ENCODE assay signal across 18 cellular contexts in genomic region chr1:245680395-245680794, GRCh38.
A peak's percentile ranks its signal among the peaks of the same experiment; 100 is the strongest.
DNase-seq lines count a peak whose midpoint lies in the region; ATAC-seq and TF ChIP-seq lines count a peak whose summit lies in the region.
"Had no signal": no experiment of that assay in that cellular context is flagged by ENCODE, and none has a peak within 500 bp of the region (broad histone marks: within the 10 kb centered on the region; RNA-seq: fewer than 3 reads in every experiment).

No MANE protein-coding gene starts in this region.

- peaks cover 19% of the 10 kb centered on the region for H3K4me1 ChIP-seq in cardiac muscle cell (ENCODE audit: low read depth)
- peaks cover 0 to 14% (median 6%) of the 10 kb centered on the region in 12 donors for H3K4me1 ChIP-seq in heart left ventricle
- no peaks in the 10 kb centered on the region for H3K4me1 ChIP-seq in PC-9 (replicated peaks; ENCODE audit: insufficient read depth)
- H3K4me1 ChIP-seq in mammary epithelial cell (ENCODE audit: insufficient read depth, low read length), result no peaks in the 10 kb centered on the region

- H3K9me2 ChIP-seq in neural cell (ENCODE audit: insufficient read depth, low read length), result no peaks in the 10 kb centered on the region
- no peaks in the 10 kb centered on the region for H3K9me2 ChIP-seq in PC-9 (ENCODE audit: insufficient read depth)

- no peaks in the 10 kb centered on the region for H4K20me1 ChIP-seq in neural cell (ENCODE audit: insufficient read depth)
- H4K20me1 ChIP-seq in PC-9 (ENCODE audit: insufficient read depth), result no peaks in the 10 kb centered on the region
- no peaks in the 10 kb centered on the region for H4K20me1 ChIP-seq in mammary epithelial cell (ENCODE audit: insufficient read depth, low read length)

- intact Hi-C loops in heart left ventricle (cut with DNase I), result loop anchor here in 3 of 10 donors (5.0 to 10.0 kb wide), 3 partner anchors 322 to 526 kb away; partner anchors contain the start of gene KIF26B (in 1 of the 3)
- intact Hi-C loops in PC-9 (cut with micrococcal nuclease; ENCODE audit: unreplicated experiment), result no loop called here
- intact Hi-C loops in mammary epithelial cell (cut with micrococcal nuclease), result no loop called here

- H3K4me1 Mint-ChIP-seq in type B pancreatic cell (ENCODE audit: unreplicated experiment), result peaks cover 24% of the 10 kb centered on the region

- in situ Hi-C loops in mammary epithelial cell (cut with MboI; ENCODE audit: low sequenced_read_pairs in 2 of 2), result no loop called here

- TF ChIP-seq RAD21 in neural cell (conservative IDR thresholded peaks at IDR 0.05), result no peak

- no peaks in the 10 kb centered on the region for H3K27me3 Mint-ChIP-seq in type B pancreatic cell

- no peak for TF ChIP-seq EP300 in neural cell (conservative IDR thresholded peaks at IDR 0.05; ENCODE audit: poor library complexity, severe bottlenecking)

- no peaks in the 10 kb centered on the region for H3K9me3 Mint-ChIP-seq in type B pancreatic cell
- H3K9me3 Mint-ChIP-seq: GM23338 had no signal

- dilution Hi-C loops in mammary epithelial cell (cut with HindIII; ENCODE audit: low sequenced_read_pairs), result no loop called here

- no peak overlapping the region for H3K4me3 Mint-ChIP-seq in type B pancreatic cell
- H3K4me3 Mint-ChIP-seq: GM23338 had no signal

- no peak for DNase-seq in cardiac muscle cell (ENCODE audit: low read depth in 1 of 2, low spot score in 1 of 2)
- DNase-seq in heart left ventricle, result no peak
- peak; percentile 34 for DNase-seq in type B pancreatic cell (ENCODE audit: extremely low spot score, unreplicated experiment)
- no peak for DNase-seq in PC-9
- no peak for DNase-seq in mammary epithelial cell
- no peak for DNase-seq in NCI-H1105 (lab: John Stamatoyannopoulos, UW)
- DNase-seq: DMS 273 treated with DMSO at 0.1 percent for 48 hours, EL, NCI-H1048, NCI-H146, NCI-H2081, NCI-H524, SHP77 had no signal

- H3K9ac ChIP-seq in neural cell (ENCODE audit: low read length) (no peak overlapping the region), mammary epithelial cell (ENCODE audit: insufficient read depth, low read length) (no peak overlapping the region)
- H3K9ac ChIP-seq: KMS-11 had no signal

- H3K4me2 ChIP-seq in neural cell (ENCODE audit: low read length) (no peak overlapping the region), PC-9 (no peak overlapping the region), mammary epithelial cell (ENCODE audit: insufficient read depth, low read depth, low read length) (no peak overlapping the region)
- H3K4me2 ChIP-seq: GM23338, KMS-11 had no signal

- H3K36me3 ChIP-seq in cardiac muscle cell, result peaks cover 20% of the 10 kb centered on the region
- H3K36me3 ChIP-seq in heart left ventricle, result no peaks in the 10 kb centered on the region
- no peaks in the 10 kb centered on the region for H3K36me3 ChIP-seq in neural cell (ENCODE audit: insufficient read depth, low read length)
- no peaks in the 10 kb centered on the region for H3K36me3 ChIP-seq in PC-9 (ENCODE audit: low read depth)
- no peaks in the 10 kb centered on the region for H3K36me3 ChIP-seq in mammary epithelial cell (ENCODE audit: insufficient read depth, low read length)

- H3K27ac Mint-ChIP-seq in type B pancreatic cell, result no peak overlapping the region
- H3K27ac Mint-ChIP-seq: GM23338 had no signal

- ATAC-seq in heart left ventricle, result no peak
- ATAC-seq: GM23338, HepG2 had no signal

- TF ChIP-seq CTCF in cardiac muscle cell (IDR thresholded peaks at IDR 0.05; ENCODE audit: low read depth, low read length) (no peak), heart left ventricle (IDR thresholded peaks at IDR 0.05) (no peak), neural cell (IDR thresholded peaks at IDR 0.05; ENCODE audit: poor library complexity, severe bottlenecking) (no peak), type B pancreatic cell (conservative IDR thresholded peaks at IDR 0.05) (no peak), PC-9 (conservative IDR thresholded peaks at IDR 0.05) (no peak), mammary epithelial cell (conservative IDR thresholded peaks at IDR 0.05 in 1 of 2, IDR thresholded peaks at IDR 0.05 in 1 of 2; ENCODE audit: extremely low read depth in 1 of 2, insufficient read depth in 1 of 2, low read depth in 1 of 2, low read length in 2 of 2) (no peak)

- no peak for TF ChIP-seq POLR2A in heart left ventricle (IDR thresholded peaks at IDR 0.05)

- H3K4me3 ChIP-seq in cardiac muscle cell (no peak overlapping the region), heart left ventricle (no peak overlapping the region), neural cell (ENCODE audit: low read length) (no peak overlapping the region), PC-9 (no peak overlapping the region), mammary epithelial cell (replicated peaks in 1 of 3; ENCODE audit: insufficient read depth in 1 of 3, low read depth in 2 of 3, low read length in 3 of 3) (no peak overlapping the region)
- H3K4me3 ChIP-seq: GM23338 had no signal

- 87 to 93% (median 89%) methylated on average over 14 of the region's 14 CpGs for WGBS in heart left ventricle, 4 donors
- 76% methylated on average over 14 of the region's 14 CpGs for whole genome bisulfite sequencing in mammary epithelial cell (ENCODE audit: low coverage, missing lambda C conversion rate)

- POLR2A ChIA-PET in PC-9 (lab: Charles Lee; ENCODE audit: unreplicated experiment), result no interaction called here

- H3F3A ChIP-seq in neural cell (ENCODE audit: insufficient read depth, low read length, poor library complexity, severe bottlenecking) (no peaks in the 10 kb centered on the region), PC-9 (ENCODE audit: insufficient read depth, low read depth) (no peaks in the 10 kb centered on the region)

- no peak overlapping the region for H2AFZ ChIP-seq in neural cell (ENCODE audit: low read depth, low read length)
- H2AFZ ChIP-seq in PC-9, result no peak overlapping the region
- H2AFZ ChIP-seq in mammary epithelial cell (ENCODE audit: low read depth, low read length), result no peak overlapping the region
- H2AFZ ChIP-seq: GM23338 had no signal

- H3K9me3 ChIP-seq in cardiac muscle cell (ENCODE audit: low read depth) (no peaks in the 10 kb centered on the region), heart left ventricle (no peaks in the 10 kb centered on the region), neural cell (ENCODE audit: low read length) (no peaks in the 10 kb centered on the region), PC-9 (ENCODE audit: insufficient read depth, low read depth) (no peaks in the 10 kb centered on the region), mammary epithelial cell (replicated peaks; ENCODE audit: insufficient read depth, low read length) (peaks cover 3% of the 10 kb centered on the region)

- H3K27ac ChIP-seq in cardiac muscle cell (peak overlapping the region; percentile 57), heart left ventricle (no peak overlapping the region), cingulate gyrus (ENCODE audit: low read depth, low read length) (peak overlapping the region; percentile 8), neural cell (ENCODE audit: low read length) (peak overlapping the region; percentile 19), PC-9 (no peak overlapping the region), mammary epithelial cell (ENCODE audit: insufficient read depth, low read depth, low read length) (no peak overlapping the region)
- H3K27ac ChIP-seq: KMS-11 had no signal

- CTCF ChIA-PET in PC-9 (lab: Charles Lee), result no interaction called here
- CTCF ChIA-PET in mammary epithelial cell (lab: Charles Lee; ENCODE audit: low non-redundant PET), result no interaction called here

- no peaks in the 10 kb centered on the region for H3K27me3 ChIP-seq in cardiac muscle cell
- no peaks in the 10 kb centered on the region for H3K27me3 ChIP-seq in heart left ventricle
- H3K27me3 ChIP-seq in neural cell (ENCODE audit: insufficient read depth, low read depth, low read length), result no peaks in the 10 kb centered on the region
- peaks cover 84% of the 10 kb centered on the region for H3K27me3 ChIP-seq in PC-9 (ENCODE audit: insufficient read depth, low read depth)
- no peaks in the 10 kb centered on the region for H3K27me3 ChIP-seq in mammary epithelial cell (ENCODE audit: insufficient read depth, low read length)

- peaks cover 5% of the 10 kb centered on the region for H3K36me3 Mint-ChIP-seq in type B pancreatic cell

- BruUV-seq in PC-9 (replicated peaks; lab: Mats Ljungman, UMichigan), result no TSS peak
- no TSS peak for BruUV-seq in mammary epithelial cell (replicated peaks; lab: Mats Ljungman, UMichigan)

- H3K79me2 ChIP-seq in neural cell (replicated peaks; ENCODE audit: insufficient read depth, low read length) (no peaks in the 10 kb centered on the region), PC-9 (ENCODE audit: low read depth) (no peaks in the 10 kb centered on the region), mammary epithelial cell (ENCODE audit: insufficient read depth, low read length) (no peaks in the 10 kb centered on the region)

TF ChIP-seq in neural cell, 6 proteins besides CTCF, POLR2A, EP300 and RAD21 (continues in another document):
- TF ChIP-seq MXI1 (conservative IDR thresholded peaks at IDR 0.05; ENCODE audit: poor library complexity, severe bottlenecking), result no peak
- TF ChIP-seq, protein P1, sequence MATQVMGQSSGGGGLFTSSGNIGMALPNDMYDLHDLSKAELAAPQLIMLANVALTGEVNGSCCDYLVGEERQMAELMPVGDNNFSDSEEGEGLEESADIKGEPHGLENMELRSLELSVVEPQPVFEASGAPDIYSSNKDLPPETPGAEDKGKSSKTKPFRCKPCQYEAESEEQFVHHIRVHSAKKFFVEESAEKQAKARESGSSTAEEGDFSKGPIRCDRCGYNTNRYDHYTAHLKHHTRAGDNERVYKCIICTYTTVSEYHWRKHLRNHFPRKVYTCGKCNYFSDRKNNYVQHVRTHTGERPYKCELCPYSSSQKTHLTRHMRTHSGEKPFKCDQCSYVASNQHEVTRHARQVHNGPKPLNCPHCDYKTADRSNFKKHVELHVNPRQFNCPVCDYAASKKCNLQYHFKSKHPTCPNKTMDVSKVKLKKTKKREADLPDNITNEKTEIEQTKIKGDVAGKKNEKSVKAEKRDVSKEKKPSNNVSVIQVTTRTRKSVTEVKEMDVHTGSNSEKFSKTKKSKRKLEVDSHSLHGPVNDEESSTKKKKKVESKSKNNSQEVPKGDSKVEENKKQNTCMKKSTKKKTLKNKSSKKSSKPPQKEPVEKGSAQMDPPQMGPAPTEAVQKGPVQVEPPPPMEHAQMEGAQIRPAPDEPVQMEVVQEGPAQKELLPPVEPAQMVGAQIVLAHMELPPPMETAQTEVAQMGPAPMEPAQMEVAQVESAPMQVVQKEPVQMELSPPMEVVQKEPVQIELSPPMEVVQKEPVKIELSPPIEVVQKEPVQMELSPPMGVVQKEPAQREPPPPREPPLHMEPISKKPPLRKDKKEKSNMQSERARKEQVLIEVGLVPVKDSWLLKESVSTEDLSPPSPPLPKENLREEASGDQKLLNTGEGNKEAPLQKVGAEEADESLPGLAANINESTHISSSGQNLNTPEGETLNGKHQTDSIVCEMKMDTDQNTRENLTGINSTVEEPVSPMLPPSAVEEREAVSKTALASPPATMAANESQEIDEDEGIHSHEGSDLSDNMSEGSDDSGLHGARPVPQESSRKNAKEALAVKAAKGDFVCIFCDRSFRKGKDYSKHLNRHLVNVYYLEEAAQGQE (IDR thresholded peaks at IDR 0.05; ENCODE audit: borderline replicate concordance), result no peak
- TF ChIP-seq TAF1 (IDR thresholded peaks at IDR 0.05; ENCODE audit: low read depth), result no peak
- TF ChIP-seq POLR2AphosphoS5 (IDR thresholded peaks at IDR 0.05), result no peak
- TF ChIP-seq EZH2 (IDR thresholded peaks at IDR 0.05; ENCODE audit: borderline replicate concordance, insufficient read depth, low read length, poor library complexity, severe bottlenecking), result no peak

Comparison
In these comparisons a context has a peak if more than half of its experiments do, and no peak if none do; other contexts are left out.
1. H3K27ac ChIP-seq: peak in cardiac muscle cell (single experiment), cingulate gyrus (single experiment) and neural cell (single experiment); none in heart left ventricle (0 of 12), PC-9 (single experiment) and mammary epithelial cell (single experiment).